In the genomic region with DNA sequence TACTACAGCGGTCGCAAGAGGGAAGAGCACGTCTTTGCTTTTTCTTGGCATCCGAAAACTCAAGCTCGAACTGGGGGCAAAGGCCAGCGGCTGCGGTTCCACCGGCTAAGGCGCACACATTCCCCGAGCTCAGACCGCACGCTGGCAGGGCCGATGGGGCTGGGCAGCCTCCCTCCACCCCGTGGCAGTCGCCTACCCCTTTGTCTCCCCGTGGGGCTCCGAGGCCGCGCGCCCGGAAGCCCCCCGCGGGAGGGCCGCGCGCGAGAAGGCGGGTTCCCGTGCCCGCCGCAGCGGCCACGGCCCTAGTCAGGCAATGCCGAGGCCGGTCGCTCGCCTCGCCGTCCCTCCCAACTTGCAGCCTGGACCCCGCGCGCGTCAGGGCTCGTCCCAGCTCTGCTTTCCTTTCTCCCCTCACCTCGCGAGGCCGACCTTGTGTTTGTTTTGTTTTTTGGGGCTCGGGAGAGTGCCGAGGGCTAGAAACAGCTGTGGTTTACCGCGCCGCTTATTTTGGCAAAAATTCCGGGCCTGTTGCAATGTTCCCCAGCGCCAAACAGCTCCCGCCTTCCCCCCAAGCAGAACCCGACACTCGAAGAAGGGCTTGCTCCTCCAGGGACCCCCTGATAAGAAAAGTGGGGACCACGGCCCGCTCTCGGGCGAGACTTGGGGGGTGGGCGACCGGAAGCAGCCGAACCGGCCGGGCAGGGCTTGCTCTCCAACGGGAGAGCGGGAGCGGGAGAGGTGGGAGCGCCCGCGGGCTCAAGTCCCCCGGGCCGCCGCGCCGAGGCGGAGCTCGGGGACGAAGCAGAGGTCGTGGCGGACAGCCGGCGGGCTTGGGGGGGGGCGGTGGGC, we compare ENCODE assay signal across 1 cellular context.
TF ChIP-seq lines count a peak whose summit lies in the region.

No MANE protein-coding gene starts in this region.

TF ChIP-seq in GM12878, 131 proteins besides CTCF, POLR2A, EP300 and RAD21 (continued from another document):
- TF ChIP-seq ZNF687 (IDR thresholded peaks at IDR 0.05) (peak; percentile 89), WRNIP1 (IDR thresholded peaks at IDR 0.05; ENCODE audit: borderline replicate concordance, low read depth, low read length) (no peak), RB1 (IDR thresholded peaks at IDR 0.05; ENCODE audit: borderline replicate concordance) (no peak), RELB (IDR thresholded peaks at IDR 0.05; ENCODE audit: low read depth) (no peak), MXI1 (IDR thresholded peaks at IDR 0.05; ENCODE audit: low read depth, low read length) (peak; percentile 49; the same call in 1 of the 2 replicates), SMAD5 (IDR thresholded peaks at IDR 0.05; ENCODE audit: low read depth) (no peak), STAT1 (conservative IDR thresholded peaks at IDR 0.05) (no peak), ASH2L (IDR thresholded peaks at IDR 0.05; ENCODE audit: borderline replicate concordance, low read depth) (no peak), ATF2 (IDR thresholded peaks at IDR 0.05; ENCODE audit: low read length) (no peak), RELA (IDR thresholded peaks at IDR 0.05; ENCODE audit: borderline replicate concordance, partially characterized antibody) (no peak), ELK1 (IDR thresholded peaks at IDR 0.05; ENCODE audit: low read depth, low read length) (no peak), EED (IDR thresholded peaks at IDR 0.05; ENCODE audit: low read depth) (no peak; the same call in 1 of the 2 replicates), POLR2AphosphoS2 (IDR thresholded peaks at IDR 0.05; ENCODE audit: low read depth, low read length) (no peak), SIN3A (IDR thresholded peaks at IDR 0.05; ENCODE audit: low read depth, low read length) (no peak), ZNF24 (IDR thresholded peaks at IDR 0.05) (peak; percentile 71), PKNOX1 (IDR thresholded peaks at IDR 0.05) (no peak), SMAD1 (IDR thresholded peaks at IDR 0.05; ENCODE audit: low read depth, partially characterized antibody) (no peak), HDAC2 (IDR thresholded peaks at IDR 0.05) (no peak), ATF7 (IDR thresholded peaks at IDR 0.05; ENCODE audit: low read depth) (no peak; the same call in 1 of the 2 replicates), ETV6 (conservative IDR thresholded peaks at IDR 0.05 in 1 of 2, IDR thresholded peaks at IDR 0.05 in 1 of 2; ENCODE audit: borderline replicate concordance in 1 of 2, low read depth in 1 of 2) (0 out of 4 replicates have a peak, but pooled peaks of 1 of the 2 experiments have one; percentile 8), KDM1A (IDR thresholded peaks at IDR 0.05; ENCODE audit: borderline replicate concordance) (no peak), NR2F1 (conservative IDR thresholded peaks at IDR 0.05) (peak; percentile 98), BMI1 (IDR thresholded peaks at IDR 0.05; ENCODE audit: borderline replicate concordance) (no peak), SRF (IDR thresholded peaks at IDR 0.05; ENCODE audit: low read depth in 2 of 2, low read length in 2 of 2) (no peak), ZBED1 (IDR thresholded peaks at IDR 0.05; ENCODE audit: borderline replicate concordance) (no peak)
- TF ChIP-seq, protein P1, sequence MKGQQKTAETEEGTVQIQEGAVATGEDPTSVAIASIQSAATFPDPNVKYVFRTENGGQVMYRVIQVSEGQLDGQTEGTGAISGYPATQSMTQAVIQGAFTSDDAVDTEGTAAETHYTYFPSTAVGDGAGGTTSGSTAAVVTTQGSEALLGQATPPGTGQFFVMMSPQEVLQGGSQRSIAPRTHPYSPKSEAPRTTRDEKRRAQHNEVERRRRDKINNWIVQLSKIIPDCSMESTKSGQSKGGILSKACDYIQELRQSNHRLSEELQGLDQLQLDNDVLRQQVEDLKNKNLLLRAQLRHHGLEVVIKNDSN (IDR thresholded peaks at IDR 0.05; ENCODE audit: borderline replicate concordance, extremely low read length, insufficient read depth, low read depth, low read length): no peak
- TF ChIP-seq, protein P2, sequence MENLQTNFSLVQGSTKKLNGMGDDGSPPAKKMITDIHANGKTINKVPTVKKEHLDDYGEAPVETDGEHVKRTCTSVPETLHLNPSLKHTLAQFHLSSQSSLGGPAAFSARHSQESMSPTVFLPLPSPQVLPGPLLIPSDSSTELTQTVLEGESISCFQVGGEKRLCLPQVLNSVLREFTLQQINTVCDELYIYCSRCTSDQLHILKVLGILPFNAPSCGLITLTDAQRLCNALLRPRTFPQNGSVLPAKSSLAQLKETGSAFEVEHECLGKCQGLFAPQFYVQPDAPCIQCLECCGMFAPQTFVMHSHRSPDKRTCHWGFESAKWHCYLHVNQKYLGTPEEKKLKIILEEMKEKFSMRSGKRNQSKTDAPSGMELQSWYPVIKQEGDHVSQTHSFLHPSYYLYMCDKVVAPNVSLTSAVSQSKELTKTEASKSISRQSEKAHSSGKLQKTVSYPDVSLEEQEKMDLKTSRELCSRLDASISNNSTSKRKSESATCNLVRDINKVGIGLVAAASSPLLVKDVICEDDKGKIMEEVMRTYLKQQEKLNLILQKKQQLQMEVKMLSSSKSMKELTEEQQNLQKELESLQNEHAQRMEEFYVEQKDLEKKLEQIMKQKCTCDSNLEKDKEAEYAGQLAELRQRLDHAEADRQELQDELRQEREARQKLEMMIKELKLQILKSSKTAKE (IDR thresholded peaks at IDR 0.05; ENCODE audit: low read depth, poor library complexity, severe bottlenecking): no peak
